10 cellular contexts compared by ENCODE assay signal in genomic region chr4:52093466-52093865, GRCh38. TPM values are rescaled to one million over a fixed set of nuclear protein-coding genes. Genes with fewer than 3 reads are reported as not detected.
"Had no signal": no experiment of that assay in that cellular context is flagged by ENCODE, and none has a peak within 500 bp of the region (broad histone marks: within the 10 kb centered on the region; RNA-seq: fewer than 3 reads in every experiment).

No MANE protein-coding gene starts in this region.

- ATAC-seq: HCT116 had no signal

- H3K9ac ChIP-seq: GM23248, KMS-11 had no signal

- H3K27ac ChIP-seq: GM23248, HL-60, KMS-11 had no signal

- H3K4me3 ChIP-seq: GM23248, HAP-1 had no signal

- H3K36me3 ChIP-seq: HAP-1 had no signal

- H3K4me2 ChIP-seq: KMS-11 had no signal

- H3K9me3 ChIP-seq: HAP-1 had no signal

- DNase-seq: GM23248, GOT3, H7, HFFc6, KBM-7 had no signal

- H2AFZ ChIP-seq: GM23248 had no signal

- H3K4me1 ChIP-seq: HAP-1 had no signal

RNA-seq across cellular contexts. Expression of gene SPATA18, which starts 42.4 kb away (rescaled TPM):
- total RNA-seq: H4 had no signal
